In genomic region chr14:43155258-43155657, GRCh38 we compare ENCODE assay signal across 22 cellular contexts.
"Had no signal": no experiment of that assay in that cellular context is flagged by ENCODE, and none has a peak within 500 bp of the region (broad histone marks: within the 10 kb centered on the region; RNA-seq: fewer than 3 reads in every experiment).

No MANE protein-coding gene starts in this region.

- H3K9me3 ChIP-seq: esophagus muscularis mucosa, gastroesophageal sphincter, heart left ventricle, left lung, lower lobe of right lung had no signal

- H3K79me2 ChIP-seq: hepatocyte had no signal

- H3K4me3 ChIP-seq: coronary artery, dorsolateral prefrontal cortex, esophagus muscularis mucosa, gastroesophageal sphincter, heart left ventricle, hepatocyte, left lung, lower lobe of right lung had no signal

- H3K4me1 ChIP-seq: esophagus muscularis mucosa, foreskin keratinocyte, gastroesophageal sphincter, heart left ventricle, left lung, lower lobe of right lung had no signal

- FAIRE-seq: colon, endothelial cell of umbilical vein, frontal cortex, kidney had no signal

- H3K27ac ChIP-seq: coronary artery, dorsolateral prefrontal cortex, esophagus muscularis mucosa, foreskin keratinocyte, gastroesophageal sphincter, heart left ventricle, hepatocyte, left lung, lower lobe of right lung had no signal

- DNase-seq: dermis blood vessel endothelial cell; dorsolateral prefrontal cortex; effector CD4-positive, alpha-beta T cell; effector memory CD4-positive, alpha-beta T cell; foreskin keratinocyte; heart left ventricle; hypothalamus; immature natural killer cell; islet precursor cell; kidney; kidney glomerular epithelial cell; left lung; left ventricle myocardium superior; lower lobe of right lung; mesenchymal stem cell had no signal

- H3K36me3 ChIP-seq: esophagus muscularis mucosa, gastroesophageal sphincter, heart left ventricle, left lung, lower lobe of right lung had no signal

- H3K4me2 ChIP-seq: hepatocyte had no signal

- H2AFZ ChIP-seq: hepatocyte had no signal

- H3K27me3 ChIP-seq: dorsolateral prefrontal cortex, esophagus muscularis mucosa, foreskin keratinocyte, gastroesophageal sphincter, heart left ventricle, hepatocyte, left lung had no signal

- ATAC-seq: foreskin keratinocyte, gastroesophageal sphincter, heart left ventricle, left lung, left ventricle myocardium superior, lower lobe of right lung had no signal
